ENCODE assay signal across 10 cellular contexts in genomic region chr5:148809781-148810524, GRCh38. TPM values are rescaled to one million over a fixed set of nuclear protein-coding genes. Genes with fewer than 3 reads are reported as not detected.
DNase-seq lines count a peak whose midpoint lies in the region; ATAC-seq and TF ChIP-seq lines count a peak whose summit lies in the region.
"Had no signal": no experiment of that assay in that cellular context is flagged by ENCODE, and none has a peak within 500 bp of the region (broad histone marks: within the 10 kb centered on the region; RNA-seq: fewer than 3 reads in every experiment).

No MANE protein-coding gene starts in this region.

- no peaks in the 10 kb centered on the region for H3K36me3 ChIP-seq in OCI-LY7 (ENCODE audit: insufficient read depth, low read length)
- no peaks in the 10 kb centered on the region for H3K36me3 ChIP-seq in colonic mucosa
- H3K36me3 ChIP-seq in vagina, result no peaks in the 10 kb centered on the region
- H3K36me3 ChIP-seq: thyroid gland had no signal

- no peak for ATAC-seq in stimulated activated effector memory CD8-positive, alpha-beta T cell treated with anti-CD3 and anti-CD28 coated beads, Interleukin-12 subunit alpha, Interleukin-12 subunit beta, amount 100 ng/mL, for 72 hours
- no peak for ATAC-seq in HG02763 (IDR thresholded peaks at IDR 0.05; ENCODE audit: unreplicated experiment)

- POLR2A ChIA-PET in OCI-LY7 (lab: Charles Lee), result interaction anchor here (1.5 to 4.1 kb wide), 5 partner anchors 8 to 22 kb away, joined by 4 to 15 read pairs (median 4); partner anchors contain the start of gene ADRB2

- H3K4me3 ChIP-seq in OCI-LY7 (ENCODE audit: low read depth, low read length, poor library complexity, severe bottlenecking), result peak overlapping the region; percentile 70
- peak overlapping the region; percentile 16 for H3K4me3 ChIP-seq in colonic mucosa
- peak overlapping the region in 1 of 2 donors; percentile 25 for H3K4me3 ChIP-seq in vagina
- H3K4me3 ChIP-seq: thyroid gland had no signal

- intact Hi-C loops in activated CD4-positive, alpha-beta T cell treated with anti-CD3 and anti-CD28 coated beads, Interleukin-2, amount 10 ng/mL, durations not matched to agents 24 days and 14 days (cut with micrococcal nuclease), result loop anchor here (1.0 to 10.0 kb wide), 7 partner anchors 10 to 623 kb away; partner anchors contain the start of genes ADRB2 and PCYOX1L
- intact Hi-C loops in OCI-LY7 (cut with micrococcal nuclease; ENCODE audit: unreplicated experiment), result loop anchor here (1.0 to 10.0 kb wide), 4 partner anchors 19 to 425 kb away; partner anchors contain the start of gene FBXO38
- intact Hi-C loops in colonic mucosa (cut with DNase I), result no loop called here
- intact Hi-C loops in vagina (cut with DNase I), result no loop called here

- peak overlapping the region in 1 of 2 donors; percentile 12 for H3K9ac ChIP-seq in colonic mucosa (ENCODE audit: low read depth in 2 of 2, low read length in 2 of 2)

- H3K9me2 ChIP-seq in OCI-LY7 (ENCODE audit: insufficient read depth, low read length), result no peaks in the 10 kb centered on the region

- H3K9me3 ChIP-seq in OCI-LY7 (ENCODE audit: low read length), result no peaks in the 10 kb centered on the region
- H3K9me3 ChIP-seq in colonic mucosa, result no peaks in the 10 kb centered on the region
- no peaks in the 10 kb centered on the region for H3K9me3 ChIP-seq in vagina
- H3K9me3 ChIP-seq: thyroid gland had no signal

- H3K4me3 Mint-ChIP-seq in activated CD4-positive, alpha-beta T cell treated with anti-CD3 and anti-CD28 coated beads, Interleukin-2, amount 10 ng/mL, durations not matched to agents 24 days and 14 days, result peak overlapping the region; percentile 82
- H3K4me3 Mint-ChIP-seq in stimulated activated effector memory CD8-positive, alpha-beta T cell treated with anti-CD3 and anti-CD28 coated beads, Interleukin-12 subunit alpha, Interleukin-12 subunit beta, amount 100 ng/mL, for 72 hours, result peak overlapping the region; percentile 69
- H3K4me3 Mint-ChIP-seq: neural crest cell had no signal

- H3K36me3 Mint-ChIP-seq in activated CD4-positive, alpha-beta T cell treated with anti-CD3 and anti-CD28 coated beads, Interleukin-2, amount 10 ng/mL, durations not matched to agents 24 days and 14 days (ENCODE audit: low read depth), result no peaks in the 10 kb centered on the region
- no peaks in the 10 kb centered on the region for H3K36me3 Mint-ChIP-seq in stimulated activated effector memory CD8-positive, alpha-beta T cell treated with anti-CD3 and anti-CD28 coated beads, Interleukin-12 subunit alpha, Interleukin-12 subunit beta, amount 100 ng/mL, for 72 hours

- H2AFZ ChIP-seq in OCI-LY7 (ENCODE audit: low read length), result peak overlapping the region; percentile 83

- H3K79me2 ChIP-seq in OCI-LY7 (ENCODE audit: insufficient read depth, low read depth, low read length), result no peaks in the 10 kb centered on the region

- no peaks in the 10 kb centered on the region for H3K27me3 ChIP-seq in colonic mucosa
- H3K27me3 ChIP-seq in vagina, result no peaks in the 10 kb centered on the region
- H3K27me3 ChIP-seq: thyroid gland had no signal

- peaks cover 4% of the 10 kb centered on the region for H3K27me3 Mint-ChIP-seq in activated CD4-positive, alpha-beta T cell treated with anti-CD3 and anti-CD28 coated beads, Interleukin-2, amount 10 ng/mL, durations not matched to agents 24 days and 14 days

- H3K27ac ChIP-seq in OCI-LY7 (ENCODE audit: low read depth, low read length, poor library complexity, severe bottlenecking) (peak overlapping the region; percentile 93), colonic mucosa (no peak overlapping the region), vagina (no peak overlapping the region)
- H3K27ac ChIP-seq: thyroid gland had no signal

- H3K4me2 ChIP-seq in OCI-LY7 (ENCODE audit: low read length), result peak overlapping the region; percentile 90

- H3K4me1 ChIP-seq in OCI-LY7 (ENCODE audit: insufficient read depth, low read length, poor library complexity, severe bottlenecking), result peaks cover 70% of the 10 kb centered on the region
- no peaks in the 10 kb centered on the region for H3K4me1 ChIP-seq in colonic mucosa
- H3K4me1 ChIP-seq in vagina, result peaks cover 14% of the 10 kb centered on the region

- CTCF ChIA-PET in OCI-LY7 (lab: Charles Lee; ENCODE audit: unreplicated experiment), result interaction anchor here (1.0 kb wide), 1 partner anchor 21 kb away, joined by 3 read pairs; no protein-coding TSS in a partner anchor

- no TSS peak for BruUV-seq in OCI-LY7 (replicated peaks; lab: Mats Ljungman, UMichigan)

- no peak for TF ChIP-seq POLR2A in vagina (IDR thresholded peaks at IDR 0.05)

- H4K20me1 ChIP-seq in OCI-LY7 (ENCODE audit: insufficient read depth, low read length), result no peaks in the 10 kb centered on the region

- peaks cover 38% of the 10 kb centered on the region for H3K4me1 Mint-ChIP-seq in activated CD4-positive, alpha-beta T cell treated with anti-CD3 and anti-CD28 coated beads, Interleukin-2, amount 10 ng/mL, durations not matched to agents 24 days and 14 days
- H3K4me1 Mint-ChIP-seq in stimulated activated effector memory CD8-positive, alpha-beta T cell treated with anti-CD3 and anti-CD28 coated beads, Interleukin-12 subunit alpha, Interleukin-12 subunit beta, amount 100 ng/mL, for 72 hours, result peaks cover 59% of the 10 kb centered on the region

- no peak for TF ChIP-seq CTCF in OCI-LY7 (conservative IDR thresholded peaks at IDR 0.05; ENCODE audit: low read length)
- no peak for TF ChIP-seq CTCF in colonic mucosa (IDR thresholded peaks at IDR 0.05)
- no peak for TF ChIP-seq CTCF in vagina (IDR thresholded peaks at IDR 0.05)

- peak overlapping the region; percentile 71 for H3K27ac Mint-ChIP-seq in activated CD4-positive, alpha-beta T cell treated with anti-CD3 and anti-CD28 coated beads, Interleukin-2, amount 10 ng/mL, durations not matched to agents 24 days and 14 days
- H3K27ac Mint-ChIP-seq in stimulated activated effector memory CD8-positive, alpha-beta T cell treated with anti-CD3 and anti-CD28 coated beads, Interleukin-12 subunit alpha, Interleukin-12 subunit beta, amount 100 ng/mL, for 72 hours, result peak overlapping the region; percentile 68

- H3K9me3 Mint-ChIP-seq in activated CD4-positive, alpha-beta T cell treated with anti-CD3 and anti-CD28 coated beads, Interleukin-2, amount 10 ng/mL, durations not matched to agents 24 days and 14 days, result no peaks in the 10 kb centered on the region
- no peaks in the 10 kb centered on the region for H3K9me3 Mint-ChIP-seq in stimulated activated effector memory CD8-positive, alpha-beta T cell treated with anti-CD3 and anti-CD28 coated beads, Interleukin-12 subunit alpha, Interleukin-12 subunit beta, amount 100 ng/mL, for 72 hours
- H3K9me3 Mint-ChIP-seq: neural crest cell had no signal

- DNase-seq in activated CD4-positive, alpha-beta T cell treated with anti-CD3 and anti-CD28 coated beads, Interleukin-2, amount 10 ng/mL, durations not matched to agents 24 days and 14 days, result no peak
- no peak for DNase-seq in activated CD4-positive, alpha-beta T cell treated with anti-CD3 and anti-CD28 coated beads for 4 hours
- no peak for DNase-seq in OCI-LY7 (ENCODE audit: low spot score)
- DNase-seq in colonic mucosa, result no peak
- DNase-seq in stimulated activated effector memory CD8-positive, alpha-beta T cell treated with anti-CD3 and anti-CD28 coated beads, Interleukin-12 subunit alpha, Interleukin-12 subunit beta, amount 100 ng/mL, for 72 hours (ENCODE audit: low spot score in 2 of 2), result no peak
- no peak for DNase-seq in vagina (ENCODE audit: extremely low spot score in 2 of 2)
- no peak for DNase-seq in NCI-H2171 treated with DMSO at 0.1 percent for 48 hours (lab: John Stamatoyannopoulos, UW)
- DNase-seq: thyroid gland had no signal

RNA-seq across cellular contexts. Expression of gene ADRB2, which starts 16.5 kb away (rescaled TPM):
- total RNA-seq in activated CD4-positive, alpha-beta T cell treated with anti-CD3 and anti-CD28 coated beads, Interleukin-2, amount 10 ng/mL, durations not matched to agents 24 days and 14 days, result 0.37 and 0.50 TPM in 2 replicates
- 14.6 and 16.8 TPM in 2 replicates for total RNA-seq in OCI-LY7 (2014; rRNA removed; shearing (Covaris generic))
- total RNA-seq in OCI-LY7 (2022) (4.4 and 4.6 TPM in 2 replicates), colonic mucosa (1 to 10 TPM in 1 of 2 donors, under 1 TPM in 1; 0.94 to 1.2 TPM), vagina (43.2 TPM)

Comparison
In these comparisons a context has a peak if more than half of its experiments do, and no peak if none do; other contexts are left out.
1. intact Hi-C loops: an anchor here in activated CD4-positive, alpha-beta T cell treated with anti-CD3 and anti-CD28 coated beads, Interleukin-2, amount 10 ng/mL, durations not matched to agents 24 days and 14 days (1.0 to 10.0 kb wide) and OCI-LY7 (1.0 to 10.0 kb wide); none called in colonic mucosa and vagina.